Comparison of ENCODE assay signal across 14 cellular contexts in genomic region chr6:89438248-89438647, GRCh38.
"Had no signal": no experiment of that assay in that cellular context is flagged by ENCODE, and none has a peak within 500 bp of the region (broad histone marks: within the 10 kb centered on the region; RNA-seq: fewer than 3 reads in every experiment).

No MANE protein-coding gene starts in this region.

- H3K36me3 ChIP-seq: right lobe of liver, suprapubic skin had no signal

- H3K4me1 ChIP-seq: psoas muscle had no signal

- H3K4me3 ChIP-seq: dorsolateral prefrontal cortex, psoas muscle, right lobe of liver, suprapubic skin had no signal

- H3K4me3 Mint-ChIP-seq: activated T-cell treated with anti-CD3 and anti-CD28 coated beads, Interleukin-2, amount 50 U/mL, for 24 hours; nephron progenitor cell; stimulated activated naive CD8-positive, alpha-beta T cell treated with anti-CD3 and anti-CD28 coated beads, Interleukin-15, Interleukin-2, amounts not matched to agents 100 ng/mL and 50 ng/mL, for 24 hours; type B pancreatic cell had no signal

- H3K9me3 Mint-ChIP-seq: activated T-cell treated with anti-CD3 and anti-CD28 coated beads, Interleukin-2, amount 50 U/mL, for 24 hours; stimulated activated naive CD8-positive, alpha-beta T cell treated with anti-CD3 and anti-CD28 coated beads, Interleukin-15, Interleukin-2, amounts not matched to agents 100 ng/mL and 50 ng/mL, for 24 hours had no signal

- H3K9me3 ChIP-seq: psoas muscle, right lobe of liver, suprapubic skin had no signal

- DNase-seq: activated CD4-positive, alpha-beta T cell treated with anti-CD3 and anti-CD28 coated beads for 1 hour; activated CD4-positive, alpha-beta T cell treated with anti-CD3 and anti-CD28 coated beads, Interleukin-2, amount 50 U/mL, for 48 hours; activated effector memory CD4-positive, alpha-beta T cell treated with Interleukin-2 at 50 U/mL for 16 hours; activated naive CD4-positive, alpha-beta T cell treated with anti-CD3 and anti-CD28 coated beads, Interleukin-2, amount 50 U/mL, for 16 hours; activated T-cell treated with anti-CD3 and anti-CD28 coated beads, Interleukin-2, amount 50 U/mL, for 24 hours; dorsolateral prefrontal cortex; kidney; left ventricle myocardium superior; nephron progenitor cell; psoas muscle; right lobe of liver had no signal

- H3K27ac ChIP-seq: dorsolateral prefrontal cortex, psoas muscle, right lobe of liver, suprapubic skin had no signal

- H3K27ac Mint-ChIP-seq: activated T-cell treated with anti-CD3 and anti-CD28 coated beads, Interleukin-2, amount 50 U/mL, for 24 hours; nephron progenitor cell; stimulated activated naive CD8-positive, alpha-beta T cell treated with anti-CD3 and anti-CD28 coated beads, Interleukin-15, Interleukin-2, amounts not matched to agents 100 ng/mL and 50 ng/mL, for 24 hours; type B pancreatic cell had no signal

- H3K27me3 Mint-ChIP-seq: type B pancreatic cell had no signal

- H3K27me3 ChIP-seq: dorsolateral prefrontal cortex, right lobe of liver, suprapubic skin had no signal
